In genomic region chr10:8416192-8416701, GRCh38 we compare ENCODE assay signal across 13 cellular contexts.
A peak's percentile ranks its signal among the peaks of the same experiment; 100 is the strongest.
DNase-seq lines count a peak whose midpoint lies in the region; ATAC-seq and TF ChIP-seq lines count a peak whose summit lies in the region.
"Had no signal": no experiment of that assay in that cellular context is flagged by ENCODE, and none has a peak within 500 bp of the region (broad histone marks: within the 10 kb centered on the region; RNA-seq: fewer than 3 reads in every experiment).

No MANE protein-coding gene starts in this region.

- TF ChIP-seq EP300 in ovary (IDR thresholded peaks at IDR 0.05), result no peak

- ATAC-seq in CD4-positive, alpha-beta T cell (ENCODE audit: poor library complexity), result peak; percentile 85
- ATAC-seq in GM18867 (IDR thresholded peaks at IDR 0.05; ENCODE audit: unreplicated experiment) (peak; percentile 83), HG03520 (IDR thresholded peaks at IDR 0.05; ENCODE audit: unreplicated experiment) (peak; percentile 87)

- H3K4me3 ChIP-seq in ovary, result no peak overlapping the region
- H3K4me3 ChIP-seq: esophagus muscularis mucosa had no signal

- no peak for TF ChIP-seq CTCF in CD4-positive, alpha-beta T cell (IDR thresholded peaks at IDR 0.05)
- TF ChIP-seq CTCF in MCF 10A (IDR thresholded peaks at IDR 0.05; ENCODE audit: unreplicated experiment) (no peak), ovary (IDR thresholded peaks at IDR 0.05) (no peak)

- H3K27me3 ChIP-seq in CD4-positive, alpha-beta T cell (ENCODE audit: control insufficient read depth, insufficient read depth, low read length), result no peaks in the 10 kb centered on the region
- no peaks in the 10 kb centered on the region for H3K27me3 ChIP-seq in ovary

- H3K27ac ChIP-seq in CD4-positive, alpha-beta T cell (ENCODE audit: low read depth, low read length), result peak overlapping the region; percentile 32
- H3K27ac ChIP-seq in ovary, result no peak overlapping the region
- H3K27ac ChIP-seq: esophagus muscularis mucosa had no signal

- no peaks in the 10 kb centered on the region for H3K36me3 ChIP-seq in ovary
- H3K36me3 ChIP-seq: esophagus muscularis mucosa had no signal

- H3K4me3 Mint-ChIP-seq in CD4-positive, alpha-beta T cell, result no peak overlapping the region
- H3K4me3 Mint-ChIP-seq in MCF 10A (ENCODE audit: unreplicated experiment), result no peak overlapping the region
- H3K4me3 Mint-ChIP-seq: B cell had no signal

- H3K36me3 Mint-ChIP-seq in CD4-positive, alpha-beta T cell (ENCODE audit: low read depth), result no peaks in the 10 kb centered on the region
- no peaks in the 10 kb centered on the region for H3K36me3 Mint-ChIP-seq in MCF 10A (ENCODE audit: insufficient read depth, unreplicated experiment)

- CTCF ChIA-PET in CD4-positive, alpha-beta T cell (lab: Charles Lee), result interaction anchor here (0.6 to 1.9 kb wide), 6 partner anchors 9 to 356 kb away, joined by 3 to 10 read pairs (median 3); no protein-coding TSS in a partner anchor
- CTCF ChIA-PET in MCF 10A (lab: Yijun Ruan, JAX), result no interaction called here

- POLR2A ChIA-PET in CD4-positive, alpha-beta T cell (lab: Charles Lee), result interaction anchor here (0.7 to 1.9 kb wide), 6 partner anchors 11 to 364 kb away, joined by 3 to 14 read pairs (median 4); no protein-coding TSS in a partner anchor
- POLR2A ChIA-PET in MCF 10A (lab: Yijun Ruan, JAX), result no interaction called here

- no peaks in the 10 kb centered on the region for H3K4me1 ChIP-seq in ovary (ENCODE audit: insufficient read depth)
- H3K4me1 ChIP-seq: esophagus muscularis mucosa had no signal

- no peaks in the 10 kb centered on the region for H3K27me3 Mint-ChIP-seq in CD4-positive, alpha-beta T cell
- no peaks in the 10 kb centered on the region for H3K27me3 Mint-ChIP-seq in MCF 10A (ENCODE audit: insufficient read depth, unreplicated experiment)
- H3K27me3 Mint-ChIP-seq: B cell had no signal

- no peaks in the 10 kb centered on the region for H3K9me3 ChIP-seq in CD4-positive, alpha-beta T cell (ENCODE audit: control insufficient read depth, low read length)
- no peaks in the 10 kb centered on the region for H3K9me3 ChIP-seq in ovary
- H3K9me3 ChIP-seq: esophagus muscularis mucosa had no signal

- peak overlapping the region; percentile 90 for H3K27ac Mint-ChIP-seq in CD4-positive, alpha-beta T cell
- no peak overlapping the region for H3K27ac Mint-ChIP-seq in MCF 10A (ENCODE audit: low read depth, unreplicated experiment)
- H3K27ac Mint-ChIP-seq: B cell, progenitor cell of endocrine pancreas had no signal

- WGBS in ovary, 3 donors, result 44 to 50% (median 49%) methylated on average over 8 of the region's 8 CpGs

- no TSS peak for BruUV-seq in MCF 10A (replicated peaks; lab: Mats Ljungman, UMichigan)

- intact Hi-C loops in CD4-positive, alpha-beta T cell (cut with DNase I, micrococcal nuclease), result no loop called here
- intact Hi-C loops in MCF 10A (cut with micrococcal nuclease), result no loop called here
- intact Hi-C loops in ovary (cut with DNase I), result no loop called here

- no peaks in the 10 kb centered on the region for H3K9me3 Mint-ChIP-seq in CD4-positive, alpha-beta T cell
- no peaks in the 10 kb centered on the region for H3K9me3 Mint-ChIP-seq in MCF 10A (ENCODE audit: unreplicated experiment)

- TF ChIP-seq POLR2A in ovary (IDR thresholded peaks at IDR 0.05), result no peak

- peaks cover 30% of the 10 kb centered on the region for H3K4me1 Mint-ChIP-seq in CD4-positive, alpha-beta T cell (ENCODE audit: low read depth)
- H3K4me1 Mint-ChIP-seq in MCF 10A (ENCODE audit: insufficient read depth, unreplicated experiment), result no peaks in the 10 kb centered on the region
- H3K4me1 Mint-ChIP-seq: B cell had no signal

- DNase-seq in CD4-positive, alpha-beta T cell, result peak in 4 of 10 experiments; percentile 10 to 37 (median 18)
- DNase-seq in activated T-helper 9 cell treated with anti-CD3 and anti-CD28 coated beads, Interleukin-2, amount 50 U/mL, for 16 hours (ENCODE audit: low read depth), result peak; percentile 13
- DNase-seq in NCI-H446 (lab: John Stamatoyannopoulos, UW) (no peak), MCF 10A (ENCODE audit: unreplicated experiment) (no peak), NCI-H2171 (lab: John Stamatoyannopoulos, UW) (no peak), ovary (no peak)
- DNase-seq: kidney glomerular epithelial cell, NCI-H2107 had no signal
